In genomic region chr12:95336387-95337067, GRCh38 we compare ENCODE assay signal across 8 cellular contexts.
DNase-seq lines count a peak whose midpoint lies in the region; ATAC-seq and TF ChIP-seq lines count a peak whose summit lies in the region.

No MANE protein-coding gene starts in this region.

- ATAC-seq in HG03565 (IDR thresholded peaks at IDR 0.05; ENCODE audit: unreplicated experiment) (no peak), GM19328 (IDR thresholded peaks at IDR 0.05; ENCODE audit: unreplicated experiment) (no peak)

- CTCF ChIA-PET in SK-N-SH (lab: Yijun Ruan, JAX), result interaction anchor here (0.6 to 3.2 kb wide), 72 partner anchors 9 to 1202 kb away, joined by 3 to 41 read pairs (median 4); partner anchors contain the start of genes FGD6, METAP2, NR2C1 and VEZT

- peak; percentile 99 for TF ChIP-seq RAD21 in SK-N-SH (IDR thresholded peaks at IDR 0.05; ENCODE audit: low read length)
- TF ChIP-seq RAD21 in neural cell (conservative IDR thresholded peaks at IDR 0.05), result peak; percentile 86

- peak in 1 of 2 experiments; percentile 59; a peak in 1 of 4 replicates for TF ChIP-seq EP300 in SK-N-SH (IDR thresholded peaks at IDR 0.05; ENCODE audit: borderline replicate concordance in 1 of 2, low read depth in 1 of 2, low read length in 1 of 2)
- peak; percentile 55 for TF ChIP-seq EP300 in neural cell (conservative IDR thresholded peaks at IDR 0.05; ENCODE audit: poor library complexity, severe bottlenecking)

- H3K4me1 ChIP-seq in BE2C, result no peaks in the 10 kb centered on the region; the same call in none of the 2 replicates
- peaks cover 0 to 3% of the 10 kb centered on the region in 2 experiments; a peak in 1 of 4 replicates for H3K4me1 ChIP-seq in SK-N-SH (ENCODE audit: control insufficient read depth in 1 of 2, insufficient read depth in 2 of 2, low read depth in 1 of 2, low read length in 1 of 2)

- peak; percentile 81 for DNase-seq in BE2C
- peak; percentile 74 for DNase-seq in M059J (ENCODE audit: low read depth)
- peak; percentile 86 for DNase-seq in SK-N-SH
- peak; percentile 88 for DNase-seq in fibroblast of villous mesenchyme (ENCODE audit: low read depth)
- no peak for DNase-seq in stimulated activated CD8-positive, alpha-beta memory T cell treated with anti-CD3 and anti-CD28 coated beads, Interleukin-4, amount 100 ng/mL, for 48 hours

- H3K9ac ChIP-seq in SK-N-SH (no peak overlapping the region), neural cell (ENCODE audit: low read length) (peak overlapping the region; percentile 58)

- H3K9me3 ChIP-seq in BE2C, result no peaks in the 10 kb centered on the region
- no peaks in the 10 kb centered on the region for H3K9me3 ChIP-seq in SK-N-SH
- no peaks in the 10 kb centered on the region for H3K9me3 ChIP-seq in neural cell (ENCODE audit: low read length)

- H3K9me2 ChIP-seq in SK-N-SH, result no peaks in the 10 kb centered on the region
- H3K9me2 ChIP-seq in neural cell (ENCODE audit: insufficient read depth, low read length), result no peaks in the 10 kb centered on the region

- H3K27ac ChIP-seq in SK-N-SH (ENCODE audit: low read depth in 2 of 2, low read length in 1 of 2), result peak overlapping the region; percentile 33 to 92; a peak in 3 of 4 replicates
- H3K27ac ChIP-seq in neural cell (ENCODE audit: low read length), result peak overlapping the region; percentile 79

- H3K79me2 ChIP-seq in SK-N-SH (ENCODE audit: insufficient read depth) (no peaks in the 10 kb centered on the region), neural cell (replicated peaks; ENCODE audit: insufficient read depth, low read length) (no peaks in the 10 kb centered on the region)

- H3K36me3 ChIP-seq in BE2C, result no peaks in the 10 kb centered on the region
- no peaks in the 10 kb centered on the region for H3K36me3 ChIP-seq in SK-N-SH (replicated peaks in 1 of 2; ENCODE audit: control insufficient read depth in 1 of 2, insufficient read depth in 2 of 2, low read length in 1 of 2)
- no peaks in the 10 kb centered on the region for H3K36me3 ChIP-seq in neural cell (ENCODE audit: insufficient read depth, low read length)

- TF ChIP-seq CTCF in BE2C (IDR thresholded peaks at IDR 0.05; ENCODE audit: low read depth, low read length) (peak; percentile 100), SK-N-SH (IDR thresholded peaks at IDR 0.05) (peak; percentile 98), fibroblast of villous mesenchyme (IDR thresholded peaks at IDR 0.05; ENCODE audit: insufficient read depth, low read depth, low read length) (peak; percentile 92), neural cell (IDR thresholded peaks at IDR 0.05; ENCODE audit: poor library complexity, severe bottlenecking) (peak; percentile 85)

- H3K4me2 ChIP-seq in SK-N-SH, result peak overlapping the region; percentile 64; the same call in 1 of the 2 replicates
- peak overlapping the region; percentile 13 for H3K4me2 ChIP-seq in neural cell (ENCODE audit: low read length)

- H4K20me1 ChIP-seq in SK-N-SH (ENCODE audit: insufficient read depth) (no peaks in the 10 kb centered on the region), neural cell (ENCODE audit: insufficient read depth) (no peaks in the 10 kb centered on the region)

- no peaks in the 10 kb centered on the region for H3F3A ChIP-seq in SK-N-SH (replicated peaks; ENCODE audit: insufficient read depth)
- no peaks in the 10 kb centered on the region for H3F3A ChIP-seq in neural cell (ENCODE audit: insufficient read depth, low read length, poor library complexity, severe bottlenecking)

- POLR2A ChIA-PET in SK-N-SH (lab: Yijun Ruan, JAX), result interaction anchor here (0.8 to 1.3 kb wide), 4 partner anchors 119 to 263 kb away, joined by 3 to 6 read pairs (median 4); partner anchors contain the start of genes FGD6, METAP2, NR2C1 and VEZT

- H3K27me3 ChIP-seq in BE2C, result no peaks in the 10 kb centered on the region
- no peaks in the 10 kb centered on the region for H3K27me3 ChIP-seq in SK-N-SH (ENCODE audit: insufficient read depth)
- no peaks in the 10 kb centered on the region for H3K27me3 ChIP-seq in neural cell (ENCODE audit: insufficient read depth, low read depth, low read length)

- 21% methylated on average over 10 of the region's 10 CpGs for WGBS in SK-N-SH (ENCODE audit: low lambda C conversion rate)

- H2AFZ ChIP-seq in SK-N-SH (ENCODE audit: low read depth) (peak overlapping the region; percentile 65), neural cell (ENCODE audit: low read depth, low read length) (peak overlapping the region; percentile 41)

- H3K4me3 ChIP-seq in BE2C (ENCODE audit: low read depth, low read length) (peak overlapping the region; percentile 23), SK-N-SH (ENCODE audit: low read depth in 2 of 2, low read length in 1 of 2) (peak overlapping the region; percentile 19 to 48; a peak in 2 of 4 replicates), fibroblast of villous mesenchyme (ENCODE audit: low read depth, low read length) (no peak overlapping the region), neural cell (ENCODE audit: low read length) (peak overlapping the region; percentile 29)

TF ChIP-seq in SK-N-SH, 30 proteins besides CTCF, POLR2A, EP300 and RAD21 (continues in another document):
- TF ChIP-seq RCOR1 (IDR thresholded peaks at IDR 0.05; ENCODE audit: low read length) (peak; percentile 82), NFIC (IDR thresholded peaks at IDR 0.05; ENCODE audit: borderline replicate concordance) (peak; percentile 88), FOSL2 (IDR thresholded peaks at IDR 0.05; ENCODE audit: borderline replicate concordance, low read depth) (no peak), CHD2 (IDR thresholded peaks at IDR 0.05; ENCODE audit: low read length, partially characterized antibody) (peak; percentile 62), EZH2phosphoT487 (IDR thresholded peaks at IDR 0.05; ENCODE audit: borderline replicate concordance, low read depth) (no peak), USF2 (IDR thresholded peaks at IDR 0.05; ENCODE audit: borderline replicate concordance, low read depth, low read length) (no peak), MAX (IDR thresholded peaks at IDR 0.05; ENCODE audit: low read depth) (no peak; the same call in 1 of the 2 replicates), FOXJ3 (CRISPR knock-in tag; IDR thresholded peaks at IDR 0.05) (0 out of 2 replicates have a peak, but pooled peaks have one; percentile 25)

TF ChIP-seq in neural cell, 6 proteins besides CTCF, POLR2A, EP300 and RAD21:
- TF ChIP-seq EZH2 (IDR thresholded peaks at IDR 0.05; ENCODE audit: borderline replicate concordance, insufficient read depth, low read length, poor library complexity, severe bottlenecking), result no peak
- no peak for TF ChIP-seq MXI1 (conservative IDR thresholded peaks at IDR 0.05; ENCODE audit: poor library complexity, severe bottlenecking)
- no peak for TF ChIP-seq REST (IDR thresholded peaks at IDR 0.05; ENCODE audit: borderline replicate concordance)
- no peak for TF ChIP-seq TAF1 (IDR thresholded peaks at IDR 0.05; ENCODE audit: low read depth)
- peak; percentile 75 for TF ChIP-seq SMC3 (conservative IDR thresholded peaks at IDR 0.05; ENCODE audit: poor library complexity)
- peak; percentile 55 for TF ChIP-seq POLR2AphosphoS5 (IDR thresholded peaks at IDR 0.05)
